In the genomic region with DNA sequence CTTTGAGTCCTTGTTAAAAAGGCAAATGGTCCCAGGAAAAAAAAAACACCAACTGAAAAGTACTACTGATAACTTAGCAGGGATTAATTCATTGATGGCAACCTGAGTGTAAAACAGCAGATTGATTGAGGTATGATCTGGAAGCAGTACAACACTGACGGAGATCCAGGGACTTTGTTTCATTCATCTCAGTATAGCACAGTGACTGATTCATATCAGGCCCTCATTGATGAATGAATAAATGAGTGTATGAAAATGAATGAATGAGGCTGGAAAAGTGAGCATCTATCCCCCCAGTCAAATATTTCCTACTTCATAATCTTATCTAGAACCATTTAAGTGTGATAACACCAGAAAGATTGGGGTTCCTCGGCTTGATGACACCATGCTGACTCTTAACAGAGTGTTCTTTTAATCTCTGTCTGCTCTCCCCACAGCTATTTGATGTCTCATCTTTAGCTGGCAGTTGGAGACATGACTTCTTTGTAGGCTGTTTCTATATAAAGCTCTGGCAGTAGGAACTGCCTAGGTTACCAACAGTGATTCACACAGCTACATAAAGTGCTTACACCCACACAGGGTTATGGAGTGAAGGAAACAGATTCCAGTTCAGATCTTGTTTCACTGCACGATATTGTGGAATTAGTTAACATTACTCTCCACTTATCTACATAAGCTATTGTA, we compare ENCODE assay signal across 11 cellular contexts. TPM values are rescaled to one million over a fixed set of nuclear protein-coding genes. Genes with fewer than 3 reads are reported as not detected.
DNase-seq lines count a peak whose midpoint lies in the region; ATAC-seq, FAIRE-seq and TF ChIP-seq lines count a peak whose summit lies in the region.
"Had no signal": no experiment of that assay in that cellular context is flagged by ENCODE, and none has a peak within 500 bp of the region (broad histone marks: within the 10 kb centered on the region; RNA-seq: fewer than 3 reads in every experiment).

No MANE protein-coding gene starts in this region.

- peak; percentile 90 for DNase-seq in EH (ENCODE audit: low read depth)
- peak; percentile 90 for DNase-seq in M059J (ENCODE audit: low read depth)
- DNase-seq in endothelial cell of umbilical vein (ENCODE audit: low read depth, low spot score) = no peak
- DNase-seq in non-pigmented ciliary epithelial cell (ENCODE audit: low read depth) = peak; percentile 85
- DNase-seq in progenitor cell of endocrine pancreas (ENCODE audit: low spot score, unreplicated experiment) = no peak
- DNase-seq in HuH-7 (ENCODE audit: low spot score) = no peak
- DNase-seq: NCI-H2081 had no signal

- H3K9ac ChIP-seq in endothelial cell of umbilical vein (replicated peaks; ENCODE audit: extremely low read depth, insufficient read depth, low read length) = no peak overlapping the region

- no peaks in the 10 kb centered on the region for H3K27me3 Mint-ChIP-seq in progenitor cell of endocrine pancreas
- H3K27me3 Mint-ChIP-seq: activated naive CD4-positive, alpha-beta T cell treated with anti-CD3 and anti-CD28 coated beads, Interleukin-2, amount 50 U/mL, for 24 hours had no signal

- H3K36me3 Mint-ChIP-seq in progenitor cell of endocrine pancreas (ENCODE audit: insufficient read depth) = peaks cover 3% of the 10 kb centered on the region
- H3K36me3 Mint-ChIP-seq: activated naive CD4-positive, alpha-beta T cell treated with anti-CD3 and anti-CD28 coated beads, Interleukin-2, amount 50 U/mL, for 24 hours had no signal

- no peak for ATAC-seq in GM19351 (IDR thresholded peaks at IDR 0.05; ENCODE audit: unreplicated experiment)

- TF ChIP-seq POLR2A in endothelial cell of umbilical vein (IDR thresholded peaks at IDR 0.05; ENCODE audit: low read depth, low read length) = no peak

- H3K9me1 ChIP-seq in endothelial cell of umbilical vein (replicated peaks; ENCODE audit: control insufficient read depth, extremely low read depth, insufficient read depth, low read length) = no peaks in the 10 kb centered on the region

- no peak overlapping the region for H2AFZ ChIP-seq in endothelial cell of umbilical vein (ENCODE audit: low read depth, low read length)

- dilution Hi-C loops in endothelial cell of umbilical vein (cut with MboI; ENCODE audit: extremely low pct_ligation_motif_present, low sequenced_read_pairs) = no loop called here

- no peaks in the 10 kb centered on the region for H3K4me1 ChIP-seq in endothelial cell of umbilical vein (ENCODE audit: control insufficient read depth, extremely low read depth, insufficient read depth, low read length)

- no TSS peak for BruUV-seq in endothelial cell of umbilical vein (replicated peaks; lab: Mats Ljungman, UMichigan)

- H3K27ac Mint-ChIP-seq in progenitor cell of endocrine pancreas = no peak overlapping the region
- H3K27ac Mint-ChIP-seq: activated naive CD4-positive, alpha-beta T cell treated with anti-CD3 and anti-CD28 coated beads, Interleukin-2, amount 50 U/mL, for 24 hours had no signal

- no peak overlapping the region for H3K4me3 Mint-ChIP-seq in progenitor cell of endocrine pancreas (ENCODE audit: low read depth)
- H3K4me3 Mint-ChIP-seq: activated naive CD4-positive, alpha-beta T cell treated with anti-CD3 and anti-CD28 coated beads, Interleukin-2, amount 50 U/mL, for 24 hours had no signal

- no peaks in the 10 kb centered on the region for H3K27me3 ChIP-seq in endothelial cell of umbilical vein (ENCODE audit: control insufficient read depth in 2 of 2, insufficient read depth in 2 of 2, low read length in 2 of 2)
- H3K27me3 ChIP-seq: neutrophil had no signal

- H3K4me2 ChIP-seq in endothelial cell of umbilical vein (ENCODE audit: insufficient read depth, low read length) = no peak overlapping the region

- no peak for TF ChIP-seq CTCF in endothelial cell of umbilical vein (IDR thresholded peaks at IDR 0.05; ENCODE audit: extremely low read depth in 1 of 2, insufficient read depth in 1 of 2, low read depth in 1 of 2, low read length in 2 of 2)
- no peak for TF ChIP-seq CTCF in progenitor cell of endocrine pancreas (IDR thresholded peaks at IDR 0.05; ENCODE audit: unreplicated experiment)

- no peaks in the 10 kb centered on the region for H4K20me1 ChIP-seq in endothelial cell of umbilical vein (replicated peaks; ENCODE audit: control insufficient read depth, extremely low read depth, insufficient read depth, low read length)

- peaks cover 17% of the 10 kb centered on the region for H3K9me3 Mint-ChIP-seq in progenitor cell of endocrine pancreas (ENCODE audit: low read depth)
- H3K9me3 Mint-ChIP-seq: activated naive CD4-positive, alpha-beta T cell treated with anti-CD3 and anti-CD28 coated beads, Interleukin-2, amount 50 U/mL, for 24 hours had no signal

- CTCF ChIA-PET in endothelial cell of umbilical vein (lab: Charles Lee) = no interaction called here

- H3K27ac ChIP-seq in endothelial cell of umbilical vein (ENCODE audit: insufficient read depth, low read depth, low read length) = no peak overlapping the region
- H3K27ac ChIP-seq: neutrophil had no signal

- H3K79me2 ChIP-seq in endothelial cell of umbilical vein (ENCODE audit: control insufficient read depth, insufficient read depth, low read length) = no peaks in the 10 kb centered on the region

- peaks cover 2% of the 10 kb centered on the region for H3K4me1 Mint-ChIP-seq in progenitor cell of endocrine pancreas (ENCODE audit: low read depth)
- H3K4me1 Mint-ChIP-seq: activated naive CD4-positive, alpha-beta T cell treated with anti-CD3 and anti-CD28 coated beads, Interleukin-2, amount 50 U/mL, for 24 hours had no signal

- no peak overlapping the region for H3K4me3 ChIP-seq in endothelial cell of umbilical vein (replicated peaks in 1 of 3; ENCODE audit: insufficient read depth in 1 of 3, low read depth in 1 of 3, low read length in 3 of 3)

- no peaks in the 10 kb centered on the region for H3K36me3 ChIP-seq in endothelial cell of umbilical vein (ENCODE audit: control insufficient read depth in 2 of 2, extremely low read depth in 1 of 2, insufficient read depth in 2 of 2, low read length in 2 of 2)
- H3K36me3 ChIP-seq: neutrophil had no signal

- POLR2A ChIA-PET in endothelial cell of umbilical vein (lab: Charles Lee) = no interaction called here

- FAIRE-seq in endothelial cell of umbilical vein (lab: Jason Lieb, UNC) = no peak

- intact Hi-C loops in endothelial cell of umbilical vein (cut with micrococcal nuclease) = no loop called here

- no peaks in the 10 kb centered on the region for H3K9me3 ChIP-seq in endothelial cell of umbilical vein (replicated peaks; ENCODE audit: control insufficient read depth, insufficient read depth, low read length)
- H3K9me3 ChIP-seq: neutrophil had no signal

TF ChIP-seq in endothelial cell of umbilical vein, 7 proteins besides CTCF, POLR2A, EP300 and RAD21:
- TF ChIP-seq FOS (IDR thresholded peaks at IDR 0.05; ENCODE audit: borderline replicate concordance, insufficient read depth, low read length) (peak; percentile 37), GATA2 (IDR thresholded peaks at IDR 0.05; ENCODE audit: insufficient read depth, insufficient read length, low read depth, low read length) (no peak)
TF ChIP-seq in endothelial cell of umbilical vein: peak in this region for 1.

RNA-seq across cellular contexts. Expression of a gene that starts 18.6 kb away (rescaled TPM):
- 0.12 and 0.20 TPM in 2 replicates for total RNA-seq in M059J (2014; rRNA removed; shearing (Covaris generic))
- not detected in 2 replicates for total RNA-seq in endothelial cell of umbilical vein
- not detected in 2 replicates for polyA plus RNA-seq in endothelial cell of umbilical vein
- polyA plus RNA-seq in endothelial cell of umbilical vein (2011; cell fraction: cytosol; rRNA removed) = not detected in 2 replicates
- not detected in 2 replicates for polyA plus RNA-seq in endothelial cell of umbilical vein (2011; cell fraction: nucleus; rRNA removed)
- not detected in 2 replicates for polyA plus RNA-seq in endothelial cell of umbilical vein (2012)
- polyA minus RNA-seq in endothelial cell of umbilical vein = not detected in 2 replicates
- polyA minus RNA-seq in endothelial cell of umbilical vein (2011; cell fraction: cytosol; rRNA and poly(A)+ RNA removed) = not detected
- polyA minus RNA-seq in endothelial cell of umbilical vein (2011; cell fraction: nucleus; rRNA and poly(A)+ RNA removed) = not detected in 2 replicates
- total RNA-seq in progenitor cell of endocrine pancreas = 14.8 and 17.0 TPM in 2 replicates
- total RNA-seq: T-helper 2 cell treated with Interferon-gamma antibody and Interleukin-4, amounts not matched to agents 100 ng/mL and 5 ng/mL, for 36 hours had no signal

Comparison
In these comparisons a context has a peak if more than half of its experiments do, and no peak if none do; other contexts are left out.
1. DNase-seq: peak in EH (single experiment), M059J (single experiment) and non-pigmented ciliary epithelial cell (single experiment); none in endothelial cell of umbilical vein (single experiment), progenitor cell of endocrine pancreas (single experiment) and HuH-7 (single experiment).
2. RNA of a gene that starts 18.6 kb away (total RNA-seq): 14.8 to 17.0 TPM in progenitor cell of endocrine pancreas; 0.12 to 0.20 TPM in M059J and not detected in endothelial cell of umbilical vein; every median in the first group is over 10 times any median in the second.